6 cellular contexts compared by ENCODE assay signal in the genomic region with DNA sequence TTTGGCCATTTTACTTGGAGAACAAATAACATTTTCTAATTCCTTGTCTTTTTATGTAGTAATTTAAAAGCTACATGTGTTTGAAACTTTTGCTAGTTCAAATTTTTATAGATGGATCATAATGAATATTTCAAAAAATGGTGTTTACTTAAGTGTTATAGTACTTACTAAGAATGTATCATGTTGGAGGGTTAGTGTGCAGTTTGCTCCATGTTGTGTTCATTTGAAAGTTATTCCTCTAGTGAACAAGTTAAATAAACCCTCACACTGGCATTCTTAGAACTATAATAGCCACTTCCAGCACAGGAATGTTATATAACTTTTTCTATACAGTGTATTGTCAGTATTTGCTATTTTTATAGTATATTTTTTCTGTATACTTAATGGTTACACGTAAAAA.
"Had no signal": no experiment of that assay in that cellular context is flagged by ENCODE, and none has a peak within 500 bp of the region (broad histone marks: within the 10 kb centered on the region; RNA-seq: fewer than 3 reads in every experiment).

No MANE protein-coding gene starts in this region.

- ATAC-seq: HCT116 had no signal

- H3K4me1 ChIP-seq: HAP-1 had no signal

- H3K4me3 Mint-ChIP-seq: IgD-negative memory B cell had no signal

- DNase-seq: GOT3, H7, KBM-7 had no signal

- H3K36me3 ChIP-seq: HAP-1 had no signal

- H3K4me3 ChIP-seq: HAP-1 had no signal

- H3K27me3 Mint-ChIP-seq: IgD-negative memory B cell had no signal

- H3K27ac Mint-ChIP-seq: IgD-negative memory B cell had no signal

- H3K9me3 ChIP-seq: HAP-1 had no signal
